In genomic region chr19:17264641-17264979, GRCh38 we compare ENCODE assay signal across 13 cellular contexts. TPM values are rescaled to one million over a fixed set of nuclear protein-coding genes. Genes with fewer than 3 reads are reported as not detected.
A peak's percentile ranks its signal among the peaks of the same experiment; 100 is the strongest.
DNase-seq lines count a peak whose midpoint lies in the region; ATAC-seq and TF ChIP-seq lines count a peak whose summit lies in the region.
"Had no signal": no experiment of that assay in that cellular context is flagged by ENCODE, and none has a peak within 500 bp of the region (broad histone marks: within the 10 kb centered on the region; RNA-seq: fewer than 3 reads in every experiment).

TSS of gene USHBP1 (minus strand) at chr19:17264745. CDS start at chr19:17264299, 446 bp downstream.

- DNase-seq in Caco-2 (no peak), left cardiac atrium (peak; percentile 69), osteoblast (ENCODE audit: insufficient read length, low spot score, missing footprints) (peak; percentile 51), GM13976 (ENCODE audit: low spot score) (no peak), OCI-M2 (lab: John Stamatoyannopoulos, UW; ENCODE audit: unreplicated experiment) (no peak), left lobe of liver (ENCODE audit: low spot score) (no peak)
- DNase-seq: activated CD4-positive, alpha-beta T cell treated with anti-CD3 and anti-CD28 coated beads for 48 hours; aorta; CD4-positive, alpha-beta T cell; NCI-H187; stimulated activated naive CD8-positive, alpha-beta T cell treated with anti-CD3 and anti-CD28 coated beads, Interleukin-15, Interleukin-2, amounts not matched to agents 100 U/mL and 50 U/mL, for 24 hours had no signal

- H3K36me3 Mint-ChIP-seq in Caco-2 (ENCODE audit: insufficient read depth, unreplicated experiment): peaks cover 27% of the 10 kb centered on the region

- no peak within 1 kb of the TSS for H3K4me2 ChIP-seq in osteoblast (ENCODE audit: insufficient read depth, low read length)

- H3K4me1 Mint-ChIP-seq in Caco-2 (ENCODE audit: low read depth, unreplicated experiment): peaks cover 14% of the 10 kb centered on the region

- ATAC-seq in left cardiac atrium: no peak
- no peak for ATAC-seq in HG02759 (IDR thresholded peaks at IDR 0.05; ENCODE audit: unreplicated experiment)
- ATAC-seq in left lobe of liver: no peak
- ATAC-seq: stimulated activated naive CD8-positive, alpha-beta T cell treated with anti-CD3 and anti-CD28 coated beads, Interleukin-15, Interleukin-2, amounts not matched to agents 100 U/mL and 50 U/mL, for 24 hours had no signal

- H3K36me3 ChIP-seq in Caco-2 (ENCODE audit: control insufficient read depth, insufficient read depth, low read length): no peaks in the 10 kb centered on the region
- peaks cover 9% of the 10 kb centered on the region for H3K36me3 ChIP-seq in osteoblast (ENCODE audit: insufficient read depth, low read length)

- intact Hi-C loops in Caco-2 (cut with micrococcal nuclease; ENCODE audit: unreplicated experiment): no loop called here
- intact Hi-C loops in left cardiac atrium (cut with DNase I): no loop called here

- H3K9me3 ChIP-seq in Caco-2 (no peaks in the 10 kb centered on the region), osteoblast (ENCODE audit: low read depth, low read length) (peaks cover 4% of the 10 kb centered on the region)

- no TSS peak for BruUV-seq in Caco-2 (replicated peaks; lab: Mats Ljungman, UMichigan)

- H4K20me1 ChIP-seq in osteoblast (ENCODE audit: insufficient read depth, low read length): no peaks in the 10 kb centered on the region

- H3K27me3 ChIP-seq in Caco-2 (replicated peaks; ENCODE audit: control insufficient read depth, insufficient read depth, low read length) (no peaks in the 10 kb centered on the region), osteoblast (ENCODE audit: insufficient read depth, low read length) (no peaks in the 10 kb centered on the region)

- H3K4me1 ChIP-seq in Caco-2 (no peaks in the 10 kb centered on the region; the same call in 1 of the 2 replicates), osteoblast (ENCODE audit: insufficient read depth, low read length) (peaks cover 8% of the 10 kb centered on the region)

- POLR2A ChIA-PET in Caco-2 (lab: Charles Lee): interaction anchor here (0.6 kb wide), 1 partner anchor 20 kb away, joined by 3 read pairs; no protein-coding TSS in a partner anchor

- no peak for TF ChIP-seq CTCF in Caco-2 (IDR thresholded peaks at IDR 0.05; ENCODE audit: insufficient read depth in 1 of 2, low read depth in 1 of 2, low read length in 1 of 2, severe bottlenecking in 1 of 2, unreplicated experiment in 1 of 2)
- no peak for TF ChIP-seq CTCF in osteoblast (IDR thresholded peaks at IDR 0.05; ENCODE audit: extremely low read depth, low read depth, low read length)
- no peak for TF ChIP-seq CTCF in GM13976 (IDR thresholded peaks at IDR 0.05; ENCODE audit: borderline replicate concordance, control extremely low read depth, extremely low read depth, insufficient read depth, missing control alignments)

- H3K27ac ChIP-seq in osteoblast (ENCODE audit: low read depth, low read length): no peak within 1 kb of the TSS

- H3K79me2 ChIP-seq in osteoblast (ENCODE audit: insufficient read depth, low read length): peaks cover 14% of the 10 kb centered on the region

- CTCF ChIA-PET in Caco-2 (lab: Charles Lee): interaction anchor here (1.1 kb wide), 1 partner anchor 29 kb away, joined by 3 read pairs; no protein-coding TSS in a partner anchor

- H3K9me3 Mint-ChIP-seq in Caco-2 (ENCODE audit: unreplicated experiment): no peaks in the 10 kb centered on the region
- H3K9me3 Mint-ChIP-seq: CD4-positive, alpha-beta T cell had no signal

- no peak within 1 kb of the TSS for H2AFZ ChIP-seq in osteoblast (ENCODE audit: low read length)

- in situ Hi-C loops in GM13976 (cut with MboI; ENCODE audit: low sequenced_read_pairs, unreplicated experiment): no loop called here

- no peaks in the 10 kb centered on the region for H3K27me3 Mint-ChIP-seq in Caco-2 (ENCODE audit: insufficient read depth, unreplicated experiment)
- H3K27me3 Mint-ChIP-seq: CD4-positive, alpha-beta T cell had no signal

- no peak within 1 kb of the TSS for H3K4me3 Mint-ChIP-seq in Caco-2 (ENCODE audit: unreplicated experiment)
- H3K4me3 Mint-ChIP-seq: CD4-positive, alpha-beta T cell had no signal

- H3K4me3 ChIP-seq in Caco-2 (ENCODE audit: low read depth, low read length) (no peak within 1 kb of the TSS), osteoblast (ENCODE audit: insufficient read depth, low read length) (no peak within 1 kb of the TSS)

- peak within 1 kb of the TSS; percentile 67 for H3K27ac Mint-ChIP-seq in Caco-2 (ENCODE audit: unreplicated experiment)
- H3K27ac Mint-ChIP-seq: CD4-positive, alpha-beta T cell had no signal

TF ChIP-seq in PFSK-1, 5 proteins besides CTCF, POLR2A, EP300 and RAD21:
- TF ChIP-seq SIN3A (IDR thresholded peaks at IDR 0.05; ENCODE audit: borderline replicate concordance, insufficient read depth, low read length): no peak
- TF ChIP-seq TAF1 (IDR thresholded peaks at IDR 0.05; ENCODE audit: borderline replicate concordance, insufficient read depth, low read length): no peak
- peak; percentile 53 for TF ChIP-seq FOXP2 (optimal IDR thresholded peaks at IDR 0.05; ENCODE audit: borderline replicate concordance, extremely low read depth, extremely low read length, insufficient read depth)
- no peak for TF ChIP-seq POLR2AphosphoS5 (IDR thresholded peaks at IDR 0.05; ENCODE audit: low read depth, low read length)
TF ChIP-seq in PFSK-1: peak in this region for 1.

RNA-seq across cellular contexts. Expression of gene USHBP1, which starts in this region (rescaled TPM):
- not detected in 2 replicates for total RNA-seq in Caco-2 (2022)
- 0.93 TPM for polyA plus RNA-seq in PFSK-1 (2012; ENCODE audit: insufficient read length, low read depth)
- total RNA-seq in left cardiac atrium: 1 to 10 TPM; 6.5 to 6.7 TPM
- not detected in 2 replicates for total RNA-seq in osteoblast
- 1.6 TPM for total RNA-seq in left lobe of liver
- total RNA-seq: CD4-positive, alpha-beta T cell had no signal

Comparison
In these comparisons a context has a peak if more than half of its experiments do, and no peak if none do; other contexts are left out.
1. Peak in DNase-seq in osteoblast; RNA of the gene not detected or under 1 TPM.